In the genomic region with DNA sequence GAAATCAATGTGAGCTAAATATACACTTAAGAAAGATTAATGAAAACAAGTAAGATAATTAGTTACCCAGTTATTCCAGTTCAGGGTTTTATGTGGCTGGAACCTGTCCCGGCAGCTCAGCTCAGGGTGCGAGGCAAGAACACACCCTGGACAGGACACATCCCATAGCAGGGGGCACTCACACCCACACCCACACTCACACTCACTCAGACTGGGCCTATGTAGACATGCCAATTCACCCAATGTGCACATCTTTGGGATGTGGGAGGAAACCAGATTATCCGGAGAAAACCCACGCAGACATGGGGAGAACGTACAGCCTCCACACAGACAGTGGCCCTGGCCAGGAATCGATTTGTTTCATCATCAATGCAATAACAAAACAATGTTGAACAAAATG, we compare ENCODE assay signal across 1 cellular context.
A peak's percentile ranks its signal among the peaks of the same experiment; 100 is the strongest.
TF ChIP-seq lines count a peak whose summit lies in the region.

No MANE protein-coding gene starts in this region.

TF ChIP-seq in HEK293, 187 proteins besides CTCF, POLR2A, EP300 and RAD21:
- TF ChIP-seq ZNF707 (tag by site-specific recombination; IDR thresholded peaks at IDR 0.05) (no peak), ZFHX2 (tag by site-specific recombination; conservative IDR thresholded peaks at IDR 0.05) (peak; percentile 85), EGR2 (tag by site-specific recombination; IDR thresholded peaks at IDR 0.05; ENCODE audit: low read depth) (peak; percentile 86)
